In the genomic region with DNA sequence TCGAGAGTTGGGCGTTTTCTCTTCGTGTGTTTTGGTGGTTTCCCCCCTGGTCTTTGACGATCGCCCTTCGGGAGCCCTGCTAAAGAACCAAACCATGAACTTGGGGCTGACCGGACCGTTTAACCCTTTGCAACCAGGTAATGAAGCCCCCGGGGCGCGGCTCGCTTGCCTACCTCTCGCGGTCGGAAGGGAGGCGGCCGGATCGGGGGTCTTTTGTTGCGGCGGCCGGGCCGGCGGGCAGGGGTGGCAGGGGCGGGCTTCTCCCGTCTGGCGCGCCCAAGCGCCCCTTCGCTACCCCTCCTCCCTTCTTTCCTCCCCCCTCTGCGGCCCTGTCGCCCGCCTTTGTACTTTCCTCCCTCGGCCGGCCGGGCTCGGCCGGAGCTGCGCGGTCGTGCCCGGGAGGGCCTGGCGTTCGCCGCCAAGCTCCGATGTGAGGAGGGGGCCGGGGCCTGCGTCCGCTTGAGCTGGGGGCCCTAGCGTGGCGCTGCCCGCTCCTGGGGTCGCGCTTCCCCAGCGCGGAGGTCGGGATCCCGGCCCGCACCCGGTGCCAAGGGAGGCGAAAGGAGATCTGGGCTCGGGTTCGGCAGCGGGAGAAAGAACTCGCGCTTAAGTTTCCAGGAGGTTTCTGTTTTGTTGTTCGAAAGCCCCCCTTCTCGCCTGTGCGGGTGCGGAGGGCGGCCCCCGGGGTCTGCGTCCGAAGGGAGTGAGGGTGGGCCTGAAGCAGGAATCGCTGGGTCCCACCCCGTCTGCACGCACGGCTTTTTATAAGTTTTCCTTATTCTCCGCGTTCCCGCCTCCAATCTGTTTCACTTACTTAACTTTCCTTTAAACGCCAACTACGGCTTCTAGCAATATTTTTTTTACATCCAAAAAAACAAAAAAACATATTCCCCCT, we compare ENCODE assay signal across 8 cellular contexts.
DNase-seq lines count a peak whose midpoint lies in the region; ATAC-seq and TF ChIP-seq lines count a peak whose summit lies in the region.

No MANE protein-coding gene starts in this region.

- H3K27ac ChIP-seq in HUES64 (ENCODE audit: low read depth, low read length) (peak overlapping the region; percentile 71), body of pancreas (peak overlapping the region in 3 of 4 donors; percentile 41 to 74 (median 69)), thymus (ENCODE audit: low read depth) (peak overlapping the region; percentile 76)

- ATAC-seq in body of pancreas (no peak), left colon (peak; percentile 40)

- WGBS in HUES64, result under 1% methylated on average over 82 of the region's 82 CpGs
- whole genome bisulfite sequencing in body of pancreas, 2 donors, result 3 to 6% methylated on average over 24 to 82 of the region's 82 CpGs
- WGBS in thymus, result under 1% methylated on average over 82 of the region's 82 CpGs

- peak overlapping the region; percentile 94 for H3K9ac ChIP-seq in HUES64 (ENCODE audit: low read depth, low read length)

- H3K4me3 ChIP-seq in HUES64 (ENCODE audit: low read length), result peak overlapping the region; percentile 89
- peak overlapping the region; percentile 18 to 90 for H3K4me3 ChIP-seq in body of pancreas
- H3K4me3 ChIP-seq in thymus (ENCODE audit: low read length), result peak overlapping the region; percentile 76

- TF ChIP-seq POLR2A in body of pancreas (IDR thresholded peaks at IDR 0.05), result no peak

- intact Hi-C loops in body of pancreas (cut with DNase I) (no loop called here), left colon (cut with DNase I, micrococcal nuclease) (no loop called here)

- no peak for TF ChIP-seq CTCF in body of pancreas (IDR thresholded peaks at IDR 0.05)

- H3K27me3 ChIP-seq in HUES64 (ENCODE audit: insufficient read depth, low read length), result peaks cover 25% of the 10 kb centered on the region
- H3K27me3 ChIP-seq in body of pancreas, result no peaks in the 10 kb centered on the region
- H3K27me3 ChIP-seq in thymus (ENCODE audit: control insufficient read depth, insufficient read depth), result peaks cover 10% of the 10 kb centered on the region

- DNase-seq in DMS 273 (lab: John Stamatoyannopoulos, UW; ENCODE audit: unreplicated experiment) (peak; percentile 76), DMS 273 treated with DMSO at 0.1 percent for 48 hours (lab: John Stamatoyannopoulos, UW) (no peak), body of pancreas (peak in 2 of 4 donors; percentile 16 to 17), left colon (peak; percentile 29 to 41), globus pallidus (ENCODE audit: low spot score) (no peak), LoVo (ENCODE audit: low spot score) (no peak)

- peaks cover 13% of the 10 kb centered on the region; the same call in 1 of the 2 replicates for H3K36me3 ChIP-seq in HUES64 (ENCODE audit: insufficient read depth, low read length)
- H3K36me3 ChIP-seq in body of pancreas (replicated peaks in 1 of 2; ENCODE audit: insufficient read depth in 1 of 2, low read depth in 2 of 2), result no peaks in the 10 kb centered on the region
- H3K36me3 ChIP-seq in thymus (ENCODE audit: control insufficient read depth, insufficient read depth), result no peaks in the 10 kb centered on the region

- H3K4me1 ChIP-seq in HUES64 (ENCODE audit: insufficient read depth, low read length), result peaks cover 42% of the 10 kb centered on the region
- H3K4me1 ChIP-seq in body of pancreas, result peaks cover 14% of the 10 kb centered on the region
- no peaks in the 10 kb centered on the region for H3K4me1 ChIP-seq in thymus (ENCODE audit: control insufficient read depth, insufficient read depth, low read length)

- H3K9me3 ChIP-seq in HUES64 (ENCODE audit: insufficient read depth, low read depth, low read length) (no peaks in the 10 kb centered on the region), body of pancreas (no peaks in the 10 kb centered on the region), thymus (ENCODE audit: control insufficient read depth) (no peaks in the 10 kb centered on the region)

Comparison
In these comparisons a context has a peak if more than half of its experiments do, and no peak if none do; other contexts are left out.
1. DNase-seq: peak in DMS 273 (single experiment) and left colon (2 of 2); none in DMS 273 treated with DMSO at 0.1 percent for 48 hours (single experiment), globus pallidus (single experiment) and LoVo (single experiment).
2. Peak in every context shown above with its lines, with median percentiles within 50 percentile points of each other: H3K27ac ChIP-seq and H3K4me3 ChIP-seq.